In the genomic region with DNA sequence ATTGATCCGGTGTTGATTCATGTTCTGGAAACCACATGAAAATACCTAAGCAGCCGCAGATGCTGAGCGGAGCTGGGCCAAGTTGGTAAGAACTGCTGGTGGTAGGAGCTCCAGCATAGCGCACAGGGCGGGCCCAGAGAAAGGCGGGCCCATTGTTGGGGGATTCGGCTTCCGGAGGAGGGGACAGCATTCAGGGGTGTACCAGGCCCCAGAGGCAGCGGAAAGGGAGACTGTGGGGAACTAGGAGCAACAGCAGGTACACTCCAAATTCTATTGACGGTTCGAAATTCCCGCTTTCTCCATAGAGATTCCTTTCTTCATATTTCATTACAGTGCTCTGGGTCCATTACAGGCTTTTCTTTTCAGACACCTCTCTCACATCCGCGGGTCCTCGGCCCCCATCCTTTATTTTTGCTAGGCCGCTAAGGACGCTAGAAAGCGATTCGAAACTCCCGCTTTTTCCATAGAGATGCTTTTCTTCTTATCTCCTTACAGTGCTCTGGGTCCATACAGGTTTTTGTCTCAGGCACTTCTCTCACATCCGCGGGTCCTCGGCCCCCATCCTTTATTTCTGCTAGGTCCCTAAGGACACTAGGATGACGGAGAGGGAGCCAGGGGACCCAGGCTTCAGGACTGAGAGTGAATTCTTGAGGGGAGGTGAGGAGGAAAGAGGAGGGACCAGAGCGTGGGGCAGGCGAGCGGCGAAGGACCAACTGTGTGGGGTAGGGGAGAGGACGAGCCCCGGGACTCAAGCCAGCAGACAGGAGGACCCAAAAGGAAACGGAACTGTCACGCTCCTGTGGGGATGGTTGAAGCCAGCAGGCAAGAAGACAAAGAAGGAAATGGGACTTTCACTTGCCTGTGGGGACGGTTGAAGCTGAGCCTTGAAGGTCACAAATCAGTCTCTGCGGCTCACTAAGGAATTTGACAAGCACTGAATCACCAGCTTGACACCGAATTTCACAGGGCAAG, we compare ENCODE assay signal across 8 cellular contexts. TPM values are rescaled to one million over a fixed set of nuclear protein-coding genes. Genes with fewer than 3 reads are reported as not detected.
DNase-seq lines count a peak whose midpoint lies in the region; ATAC-seq, FAIRE-seq and TF ChIP-seq lines count a peak whose summit lies in the region.

A gene with protein sequence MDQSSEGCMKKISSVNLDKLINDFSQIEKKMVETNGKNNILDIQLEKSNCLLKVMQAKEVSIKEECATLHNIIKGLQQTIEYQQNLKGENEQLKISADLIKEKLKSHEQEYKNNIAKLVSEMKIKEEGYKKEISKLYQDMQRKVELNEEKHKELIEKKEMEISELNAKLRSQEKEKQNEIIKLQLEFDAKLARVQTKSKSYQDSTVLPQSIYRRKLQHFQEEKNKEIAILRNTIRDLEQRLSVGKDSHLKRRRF (plus strand): TSS at position 189 of the 972 bp plus-strand sequence. CDS start 2,304 bp downstream, outside the sequence.

- TF ChIP-seq CTCF in astrocyte of the cerebellum (IDR thresholded peaks at IDR 0.05; ENCODE audit: low read depth, low read length, missing control alignments) (no peak), kidney (IDR thresholded peaks at IDR 0.05; ENCODE audit: borderline replicate concordance, extremely low read depth, insufficient read depth) (no peak)

- no peak for FAIRE-seq in kidney (lab: Jason Lieb, UNC)

- intact Hi-C loops in kidney (cut with DNase I), result no loop called here

- H3K36me3 ChIP-seq in kidney (ENCODE audit: control insufficient read depth in 1 of 2, insufficient read depth in 2 of 2, low read length in 2 of 2), result no peaks in the 10 kb centered on the region

- H3K27ac ChIP-seq in kidney (ENCODE audit: low read depth in 2 of 2, low read length in 2 of 2), result no peak within 1 kb of the TSS

- DNase-seq in T-helper 1 cell (peak; percentile 10 to 30 (median 16)), astrocyte of the cerebellum (ENCODE audit: low read depth) (peak; percentile 28), kidney (peak; percentile 69), NCI-H1092 treated with DMSO at 0.1 percent for 48 hours (lab: John Stamatoyannopoulos, UW) (no peak), ureter (ENCODE audit: low spot score) (no peak)
- DNase-seq in stimulated activated CD4-positive, alpha-beta T cell treated with anti-CD3 and anti-CD28 coated beads, TNF-alpha, amount 100 ng/mL, for 48 hours (ENCODE audit: low read depth in 3 of 3), result peak; percentile 24 to 47 (median 29)

- H3K9me3 ChIP-seq in kidney (ENCODE audit: control insufficient read depth in 1 of 2, low read length in 2 of 2), result no peaks in the 10 kb centered on the region

- H3K4me1 ChIP-seq in kidney (ENCODE audit: control insufficient read depth in 1 of 2, insufficient read depth in 1 of 2, low read depth in 1 of 2, low read length in 2 of 2), result peaks cover 0 to 2% of the 10 kb centered on the region in 2 donors

- H3K4me3 ChIP-seq in astrocyte of the cerebellum (ENCODE audit: low read depth, low read length) (peak within 1 kb of the TSS; percentile 39), kidney (ENCODE audit: low read length in 2 of 2) (peak within 1 kb of the TSS; percentile 0 to 30)

- in situ Hi-C loops in astrocyte of the cerebellum (cut with HindIII; ENCODE audit: low sequenced_read_pairs), result no loop called here

- ATAC-seq in GM18499 (IDR thresholded peaks at IDR 0.05; ENCODE audit: insufficient read depth, unreplicated experiment) (peak; percentile 91), HG02938 (IDR thresholded peaks at IDR 0.05; ENCODE audit: unreplicated experiment) (peak; percentile 55)

- H3K9ac ChIP-seq in kidney (ENCODE audit: low read length in 2 of 2), result no peak within 1 kb of the TSS

RNA-seq across cellular contexts. Expression of the gene that starts here (rescaled TPM):
- total RNA-seq in kidney (1.1 TPM), ureter (0.47 TPM)
- polyA plus RNA-seq in kidney (ENCODE audit: insufficient read depth, low read depth, low replicate concordance), result 0.15 TPM

Comparison
In these comparisons a context has a peak if more than half of its experiments do, and no peak if none do; other contexts are left out.
1. DNase-seq: peak in T-helper 1 cell (5 of 5), astrocyte of the cerebellum (single experiment), kidney (single experiment) and stimulated activated CD4-positive, alpha-beta T cell treated with anti-CD3 and anti-CD28 coated beads, TNF-alpha, amount 100 ng/mL, for 48 hours (3 of 3); none in NCI-H1092 treated with DMSO at 0.1 percent for 48 hours (single experiment) and ureter (single experiment).